Comparison of ENCODE assay signal across 8 cellular contexts in genomic region chr6:98946266-98946817, GRCh38. TPM values are rescaled to one million over a fixed set of nuclear protein-coding genes. Genes with fewer than 3 reads are reported as not detected.
DNase-seq lines count a peak whose midpoint lies in the region; ATAC-seq and TF ChIP-seq lines count a peak whose summit lies in the region.

No MANE protein-coding gene starts in this region.

- H3K4me1 Mint-ChIP-seq in memory B cell = peaks cover 24% of the 10 kb centered on the region

- peak overlapping the region; percentile 96 for H3K27ac Mint-ChIP-seq in memory B cell

- no peak for TF ChIP-seq CTCF in heart left ventricle (IDR thresholded peaks at IDR 0.05)

- H3K36me3 Mint-ChIP-seq in memory B cell = peaks cover 9% of the 10 kb centered on the region

- H3K9me3 ChIP-seq in heart left ventricle = peaks cover 0 to 17% (median 0%) of the 10 kb centered on the region in 12 donors

- H3K4me3 Mint-ChIP-seq in memory B cell = peak overlapping the region; percentile 93

- TF ChIP-seq POLR2A in heart left ventricle (IDR thresholded peaks at IDR 0.05) = no peak

- peak overlapping the region in 10 of 12 donors; percentile 72 to 93 (median 84) for H3K4me3 ChIP-seq in heart left ventricle
- peak overlapping the region; percentile 96 for H3K4me3 ChIP-seq in urinary bladder (ENCODE audit: low read depth, low read length)

- H3K4me1 ChIP-seq in heart left ventricle (peaks cover 0 to 27% (median 14%) of the 10 kb centered on the region in 12 donors), urinary bladder (ENCODE audit: insufficient read depth) (no peaks in the 10 kb centered on the region)

- H3K9me3 Mint-ChIP-seq in memory B cell = peaks cover 4% of the 10 kb centered on the region

- ATAC-seq in heart left ventricle (no peak), left ventricle myocardium superior (no peak), memory B cell (ENCODE audit: low read depth) (no peak), left lobe of liver (no peak), GM18861 (IDR thresholded peaks at IDR 0.05; ENCODE audit: unreplicated experiment) (no peak)

- DNase-seq in heart left ventricle = no peak
- DNase-seq in left ventricle myocardium superior = no peak
- DNase-seq in amniotic epithelial cell (ENCODE audit: low read depth) = peak; percentile 18
- DNase-seq in memory B cell (ENCODE audit: low spot score in 2 of 2) = no peak
- no peak for DNase-seq in left lobe of liver (ENCODE audit: low spot score)
- DNase-seq in epidermal melanocyte (ENCODE audit: insufficient read length, low spot score) = no peak

- no peaks in the 10 kb centered on the region for H3K27me3 ChIP-seq in heart left ventricle

- H3K27me3 Mint-ChIP-seq in memory B cell = no peaks in the 10 kb centered on the region

- H3K27ac ChIP-seq in heart left ventricle (peak overlapping the region in 1 of 12 donors; percentile 87), urinary bladder (ENCODE audit: low read depth) (no peak overlapping the region)

- WGBS in heart left ventricle, 4 donors = 90 to 95% (median 90%) methylated on average over 9 of the region's 9 CpGs
- WGBS in urinary bladder = 80% methylated on average over 9 of the region's 9 CpGs

- no peaks in the 10 kb centered on the region for H3K36me3 ChIP-seq in heart left ventricle
- H3K36me3 ChIP-seq in urinary bladder (ENCODE audit: insufficient read depth) = no peaks in the 10 kb centered on the region

- intact Hi-C loops in heart left ventricle (cut with DNase I) (no loop called here), left ventricle myocardium superior (cut with micrococcal nuclease) (no loop called here)

RNA-seq across cellular contexts. Expression of gene FBXL4, which starts 1.4 kb away (rescaled TPM):
- total RNA-seq in heart left ventricle = 10 to 100 TPM; 14.5 to 22.0 (median 17.2) TPM
- 1 to 10 TPM; 2.9 to 6.6 TPM for polyA plus RNA-seq in heart left ventricle
- 20.6 TPM for total RNA-seq in left ventricle myocardium superior
- total RNA-seq in urinary bladder = 39.4 TPM
- polyA plus RNA-seq in urinary bladder = 7.0 TPM
- 10.5 TPM for total RNA-seq in left lobe of liver
